Comparison of ENCODE assay signal across 1 cellular context in the genomic region with DNA sequence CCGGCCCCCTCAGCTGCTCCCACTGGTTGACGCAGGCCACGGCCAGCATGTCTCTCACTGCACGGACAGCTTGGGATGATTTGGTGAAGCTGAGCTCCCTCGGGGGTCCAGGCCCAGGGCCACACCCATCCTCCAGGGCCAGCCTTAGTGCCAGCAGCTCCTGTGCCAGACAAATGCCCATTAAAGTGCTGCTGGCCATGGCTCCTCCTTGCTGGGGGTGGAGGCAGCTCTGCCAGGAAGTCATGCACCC.
TF ChIP-seq lines count a peak whose summit lies in the region.

No MANE protein-coding gene starts in this region.

TF ChIP-seq in HEK293, 187 proteins besides CTCF, POLR2A, EP300 and RAD21 (continued from another document):
- TF ChIP-seq, protein P1, sequence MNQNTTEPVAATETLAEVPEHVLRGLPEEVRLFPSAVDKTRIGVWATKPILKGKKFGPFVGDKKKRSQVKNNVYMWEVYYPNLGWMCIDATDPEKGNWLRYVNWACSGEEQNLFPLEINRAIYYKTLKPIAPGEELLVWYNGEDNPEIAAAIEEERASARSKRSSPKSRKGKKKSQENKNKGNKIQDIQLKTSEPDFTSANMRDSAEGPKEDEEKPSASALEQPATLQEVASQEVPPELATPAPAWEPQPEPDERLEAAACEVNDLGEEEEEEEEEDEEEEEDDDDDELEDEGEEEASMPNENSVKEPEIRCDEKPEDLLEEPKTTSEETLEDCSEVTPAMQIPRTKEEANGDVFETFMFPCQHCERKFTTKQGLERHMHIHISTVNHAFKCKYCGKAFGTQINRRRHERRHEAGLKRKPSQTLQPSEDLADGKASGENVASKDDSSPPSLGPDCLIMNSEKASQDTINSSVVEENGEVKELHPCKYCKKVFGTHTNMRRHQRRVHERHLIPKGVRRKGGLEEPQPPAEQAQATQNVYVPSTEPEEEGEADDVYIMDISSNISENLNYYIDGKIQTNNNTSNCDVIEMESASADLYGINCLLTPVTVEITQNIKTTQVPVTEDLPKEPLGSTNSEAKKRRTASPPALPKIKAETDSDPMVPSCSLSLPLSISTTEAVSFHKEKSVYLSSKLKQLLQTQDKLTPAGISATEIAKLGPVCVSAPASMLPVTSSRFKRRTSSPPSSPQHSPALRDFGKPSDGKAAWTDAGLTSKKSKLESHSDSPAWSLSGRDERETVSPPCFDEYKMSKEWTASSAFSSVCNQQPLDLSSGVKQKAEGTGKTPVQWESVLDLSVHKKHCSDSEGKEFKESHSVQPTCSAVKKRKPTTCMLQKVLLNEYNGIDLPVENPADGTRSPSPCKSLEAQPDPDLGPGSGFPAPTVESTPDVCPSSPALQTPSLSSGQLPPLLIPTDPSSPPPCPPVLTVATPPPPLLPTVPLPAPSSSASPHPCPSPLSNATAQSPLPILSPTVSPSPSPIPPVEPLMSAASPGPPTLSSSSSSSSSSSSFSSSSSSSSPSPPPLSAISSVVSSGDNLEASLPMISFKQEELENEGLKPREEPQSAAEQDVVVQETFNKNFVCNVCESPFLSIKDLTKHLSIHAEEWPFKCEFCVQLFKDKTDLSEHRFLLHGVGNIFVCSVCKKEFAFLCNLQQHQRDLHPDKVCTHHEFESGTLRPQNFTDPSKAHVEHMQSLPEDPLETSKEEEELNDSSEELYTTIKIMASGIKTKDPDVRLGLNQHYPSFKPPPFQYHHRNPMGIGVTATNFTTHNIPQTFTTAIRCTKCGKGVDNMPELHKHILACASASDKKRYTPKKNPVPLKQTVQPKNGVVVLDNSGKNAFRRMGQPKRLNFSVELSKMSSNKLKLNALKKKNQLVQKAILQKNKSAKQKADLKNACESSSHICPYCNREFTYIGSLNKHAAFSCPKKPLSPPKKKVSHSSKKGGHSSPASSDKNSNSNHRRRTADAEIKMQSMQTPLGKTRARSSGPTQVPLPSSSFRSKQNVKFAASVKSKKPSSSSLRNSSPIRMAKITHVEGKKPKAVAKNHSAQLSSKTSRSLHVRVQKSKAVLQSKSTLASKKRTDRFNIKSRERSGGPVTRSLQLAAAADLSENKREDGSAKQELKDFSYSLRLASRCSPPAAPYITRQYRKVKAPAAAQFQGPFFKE (tag by site-specific recombination; IDR thresholded peaks at IDR 0.05; ENCODE audit: borderline replicate concordance) = no peak
